17 cellular contexts compared by ENCODE assay signal in the genomic region with DNA sequence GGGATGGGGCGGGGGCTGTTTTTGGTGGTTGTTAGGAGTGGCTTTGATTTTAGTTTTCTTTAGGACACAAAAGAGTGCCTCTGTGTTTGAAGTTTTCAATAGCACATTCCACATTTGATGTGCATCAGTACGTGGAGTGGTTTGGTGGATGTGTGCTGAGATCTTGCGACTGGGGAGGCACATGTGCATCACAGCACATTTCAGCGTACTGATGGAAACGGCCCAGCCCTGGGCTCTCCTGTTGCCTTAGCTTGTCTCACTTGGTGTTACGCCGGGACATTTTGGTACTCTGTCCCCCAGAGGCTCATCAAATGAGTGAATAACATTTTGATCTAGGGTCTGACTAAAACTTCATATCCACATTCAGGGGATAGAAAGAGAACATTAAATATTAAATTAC.
DNase-seq lines count a peak whose midpoint lies in the region; ATAC-seq and TF ChIP-seq lines count a peak whose summit lies in the region.
"Had no signal": no experiment of that assay in that cellular context is flagged by ENCODE, and none has a peak within 500 bp of the region (broad histone marks: within the 10 kb centered on the region; RNA-seq: fewer than 3 reads in every experiment).

No MANE protein-coding gene starts in this region.

- H3K4me3 Mint-ChIP-seq in activated CD4-positive, alpha-beta T cell treated with anti-CD3 and anti-CD28 coated beads, Interleukin-2, amount 10 ng/mL, durations not matched to agents 7 days and 5 days: peak overlapping the region; percentile 48
- H3K4me3 Mint-ChIP-seq in T-helper 17 cell: peak overlapping the region; percentile 56

- H3K9me3 Mint-ChIP-seq in activated CD4-positive, alpha-beta T cell treated with anti-CD3 and anti-CD28 coated beads, Interleukin-2, amount 10 ng/mL, durations not matched to agents 7 days and 5 days: no peaks in the 10 kb centered on the region

- peaks cover 79% of the 10 kb centered on the region for H3K4me1 Mint-ChIP-seq in activated CD4-positive, alpha-beta T cell treated with anti-CD3 and anti-CD28 coated beads, Interleukin-2, amount 10 ng/mL, durations not matched to agents 7 days and 5 days
- peaks cover 47% of the 10 kb centered on the region for H3K4me1 Mint-ChIP-seq in T-helper 17 cell

- H3K36me3 ChIP-seq in esophagus muscularis mucosa: peaks cover 5 to 38% (median 24%) of the 10 kb centered on the region in 4 donors
- peaks cover 16% of the 10 kb centered on the region for H3K36me3 ChIP-seq in rectal smooth muscle tissue (ENCODE audit: control insufficient read depth, insufficient read depth, low read length)

- H3K27me3 ChIP-seq in esophagus muscularis mucosa: no peaks in the 10 kb centered on the region
- no peaks in the 10 kb centered on the region for H3K27me3 ChIP-seq in rectal smooth muscle tissue (ENCODE audit: control insufficient read depth, insufficient read depth, low read length)
- H3K27me3 ChIP-seq: foreskin keratinocyte had no signal

- intact Hi-C loops in esophagus muscularis mucosa (cut with DNase I): no loop called here

- POLR2A ChIA-PET in activated CD4-positive, alpha-beta T cell treated with anti-CD3 and anti-CD28 coated beads, Interleukin-2, amount 10 ng/mL, durations not matched to agents 7 days and 5 days (lab: Charles Lee): no interaction called here

- ATAC-seq in T-helper 17 cell: no peak
- no peak for ATAC-seq in GM21367 (IDR thresholded peaks at IDR 0.05; ENCODE audit: unreplicated experiment)
- ATAC-seq: foreskin keratinocyte, K562 had no signal

- H3K9ac ChIP-seq in rectal smooth muscle tissue (ENCODE audit: low read length): no peak overlapping the region

- peaks cover 74% of the 10 kb centered on the region for H3K36me3 Mint-ChIP-seq in activated CD4-positive, alpha-beta T cell treated with anti-CD3 and anti-CD28 coated beads, Interleukin-2, amount 10 ng/mL, durations not matched to agents 7 days and 5 days (ENCODE audit: low read depth)
- peaks cover 11% of the 10 kb centered on the region for H3K36me3 Mint-ChIP-seq in T-helper 17 cell (ENCODE audit: low read depth)

- peaks cover 17 to 34% (median 32%) of the 10 kb centered on the region in 4 donors for H3K4me1 ChIP-seq in esophagus muscularis mucosa
- peaks cover 26% of the 10 kb centered on the region for H3K4me1 ChIP-seq in rectal smooth muscle tissue (ENCODE audit: control insufficient read depth, insufficient read depth, low read length)
- H3K4me1 ChIP-seq: foreskin keratinocyte had no signal

- no peaks in the 10 kb centered on the region for H3K27me3 Mint-ChIP-seq in activated CD4-positive, alpha-beta T cell treated with anti-CD3 and anti-CD28 coated beads, Interleukin-2, amount 10 ng/mL, durations not matched to agents 7 days and 5 days
- H3K27me3 Mint-ChIP-seq in T-helper 17 cell: no peaks in the 10 kb centered on the region

- peak overlapping the region; percentile 28 to 69 (median 52) for H3K27ac ChIP-seq in esophagus muscularis mucosa (replicated peaks in 1 of 4)
- peak overlapping the region; percentile 87 for H3K27ac ChIP-seq in rectal smooth muscle tissue (ENCODE audit: low read depth, low read length)
- H3K27ac ChIP-seq: foreskin keratinocyte had no signal

- no peak for TF ChIP-seq POLR2A in esophagus muscularis mucosa (IDR thresholded peaks at IDR 0.05; ENCODE audit: low read depth)

- TF ChIP-seq CTCF in esophagus muscularis mucosa (IDR thresholded peaks at IDR 0.05): no peak

- 81% methylated on average over 7 of the region's 7 CpGs for WGBS in esophagus muscularis mucosa

- H3K9me3 ChIP-seq in T-helper 17 cell (ENCODE audit: control insufficient read depth, low read length, poor library complexity, severe bottlenecking) (no peaks in the 10 kb centered on the region), esophagus muscularis mucosa (no peaks in the 10 kb centered on the region)
- H3K9me3 ChIP-seq: A549 had no signal

- CTCF ChIA-PET in activated CD4-positive, alpha-beta T cell treated with anti-CD3 and anti-CD28 coated beads, Interleukin-2, amount 10 ng/mL, durations not matched to agents 7 days and 5 days (lab: Charles Lee): interaction anchor here (1.1 to 3.8 kb wide), 5 partner anchors 9 to 139 kb away, joined by 3 to 19 read pairs (median 6); no protein-coding TSS in a partner anchor

- H3K4me3 ChIP-seq in esophagus muscularis mucosa (no peak overlapping the region), rectal smooth muscle tissue (ENCODE audit: low read length) (no peak overlapping the region)
- H3K4me3 ChIP-seq: A549, K562, lung had no signal

- peak overlapping the region; percentile 86 for H3K27ac Mint-ChIP-seq in activated CD4-positive, alpha-beta T cell treated with anti-CD3 and anti-CD28 coated beads, Interleukin-2, amount 10 ng/mL, durations not matched to agents 7 days and 5 days
- H3K27ac Mint-ChIP-seq in T-helper 17 cell: peak overlapping the region; percentile 100

- TF ChIP-seq EP300 in esophagus muscularis mucosa (IDR thresholded peaks at IDR 0.05): no peak

- no peak for DNase-seq in activated CD4-positive, alpha-beta T cell treated with anti-CD3 and anti-CD28 coated beads, Interleukin-2, amount 10 ng/mL, durations not matched to agents 7 days and 5 days
- no peak for DNase-seq in activated CD4-positive, alpha-beta T cell treated with anti-CD3 and anti-CD28 coated beads, Interleukin-2, amount 50 U/mL, for 1 hour
- DNase-seq in T-helper 17 cell: no peak
- DNase-seq in esophagus muscularis mucosa (ENCODE audit: extremely low spot score): no peak
- DNase-seq in stimulated activated CD4-positive, alpha-beta T cell treated with anti-CD3 and anti-CD28 coated beads, Interleukin-15, amount 100 ng/mL, for 24 hours: no peak
- DNase-seq in SKM-1 (lab: John Stamatoyannopoulos, UW; ENCODE audit: unreplicated experiment): no peak
- DNase-seq: caudate nucleus; foreskin keratinocyte; NCI-H1092 treated with DMSO at 0.1 percent for 48 hours; NCI-H226; stimulated activated CD4-positive, alpha-beta T cell treated with anti-CD3 and anti-CD28 coated beads, Interleukin-4, amount 100 ng/mL, for 1 hour; T-helper 9 cell had no signal
